16 cellular contexts compared by ENCODE assay signal in the genomic region with DNA sequence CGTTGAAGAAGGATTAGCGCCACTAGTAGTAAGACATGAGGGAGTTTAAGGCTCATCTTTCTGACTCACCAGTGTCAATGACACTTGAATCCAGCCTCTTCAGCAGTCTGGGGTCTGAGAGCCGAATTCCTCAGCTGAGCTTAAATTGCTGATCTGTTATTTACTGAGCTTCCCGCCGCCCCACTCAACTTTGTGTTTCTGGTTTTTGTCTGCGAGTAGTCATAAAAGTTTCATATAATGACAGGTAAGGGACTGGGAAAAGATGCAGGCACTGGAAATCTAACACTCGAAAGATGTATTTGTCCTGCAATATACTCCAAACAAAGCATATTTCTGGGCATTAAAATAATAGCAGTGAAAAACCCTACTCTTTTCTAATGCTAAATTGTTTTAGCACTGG. TPM values are rescaled to one million over a fixed set of nuclear protein-coding genes. Genes with fewer than 3 reads are reported as not detected.
A peak's percentile ranks its signal among the peaks of the same experiment; 100 is the strongest.
DNase-seq lines count a peak whose midpoint lies in the region; ATAC-seq and TF ChIP-seq lines count a peak whose summit lies in the region.
"Had no signal": no experiment of that assay in that cellular context is flagged by ENCODE, and none has a peak within 500 bp of the region (broad histone marks: within the 10 kb centered on the region; RNA-seq: fewer than 3 reads in every experiment).

No MANE protein-coding gene starts in this region.

- TF ChIP-seq POLR2A in prostate gland (IDR thresholded peaks at IDR 0.05) = no peak

- H3K27ac Mint-ChIP-seq in WTC11 = no peak overlapping the region
- H3K27ac Mint-ChIP-seq in mesothelial cell of epicardium = peak overlapping the region; percentile 66
- no peak overlapping the region for H3K27ac Mint-ChIP-seq in naive thymus-derived CD8-positive, alpha-beta T cell

- no peaks in the 10 kb centered on the region for H3K9me3 ChIP-seq in prostate gland
- H3K9me3 ChIP-seq: BLaER1, Peyer's patch had no signal

- H3K4me3 Mint-ChIP-seq in WTC11 (no peak overlapping the region), mesothelial cell of epicardium (peak overlapping the region; percentile 3)
- H3K4me3 Mint-ChIP-seq in naive thymus-derived CD8-positive, alpha-beta T cell = no peak overlapping the region

- intact Hi-C loops in prostate gland (cut with DNase I) = no loop called here

- H3K36me3 Mint-ChIP-seq in WTC11 (no peaks in the 10 kb centered on the region), mesothelial cell of epicardium (no peaks in the 10 kb centered on the region)
- no peaks in the 10 kb centered on the region for H3K36me3 Mint-ChIP-seq in naive thymus-derived CD8-positive, alpha-beta T cell

- ATAC-seq in WTC11 (peak; percentile 36; the same call in 1 of the 2 replicates), HG03108 (IDR thresholded peaks at IDR 0.05; ENCODE audit: unreplicated experiment) (no peak)
- ATAC-seq in naive thymus-derived CD8-positive, alpha-beta T cell = no peak
- ATAC-seq: SK-N-SH treated with all-trans-retinoic acid at 6 μM for 48 hours had no signal

- H3K36me3 ChIP-seq in prostate gland = no peaks in the 10 kb centered on the region
- H3K36me3 ChIP-seq: BLaER1, Peyer's patch had no signal

- no peak overlapping the region for H3K27ac ChIP-seq in prostate gland
- H3K27ac ChIP-seq: 22Rv1, BLaER1, Peyer's patch had no signal

- CTCF ChIA-PET in WTC11 (lab: Charles Lee) = no interaction called here

- H3K27me3 ChIP-seq in prostate gland (replicated peaks; ENCODE audit: insufficient read depth) = no peaks in the 10 kb centered on the region
- H3K27me3 ChIP-seq: BLaER1, Peyer's patch had no signal

- TF ChIP-seq CTCF in WTC11 (IDR thresholded peaks at IDR 0.05) (no peak), mesothelial cell of epicardium (IDR thresholded peaks at IDR 0.05; ENCODE audit: unreplicated experiment) (no peak), prostate gland (IDR thresholded peaks at IDR 0.05) (no peak)

- no peaks in the 10 kb centered on the region for H3K4me1 ChIP-seq in prostate gland (replicated peaks)
- H3K4me1 ChIP-seq: BLaER1, Peyer's patch had no signal

- H3K4me3 ChIP-seq in prostate gland = no peak overlapping the region
- H3K4me3 ChIP-seq: BLaER1, Peyer's patch had no signal

- no peaks in the 10 kb centered on the region for H3K9me3 Mint-ChIP-seq in WTC11
- H3K9me3 Mint-ChIP-seq in mesothelial cell of epicardium = no peaks in the 10 kb centered on the region
- peaks cover 0 to 5% (median 0%) of the 10 kb centered on the region in 9 donors for H3K9me3 Mint-ChIP-seq in naive thymus-derived CD8-positive, alpha-beta T cell

- H3K27me3 Mint-ChIP-seq in WTC11 (ENCODE audit: low read depth) = no peaks in the 10 kb centered on the region
- H3K27me3 Mint-ChIP-seq in mesothelial cell of epicardium (ENCODE audit: low read depth) = peaks cover 4% of the 10 kb centered on the region
- H3K27me3 Mint-ChIP-seq in naive thymus-derived CD8-positive, alpha-beta T cell = peaks cover 10 to 43% (median 16%) of the 10 kb centered on the region in 5 donors

- H3K4me1 Mint-ChIP-seq in WTC11 (peaks cover 5% of the 10 kb centered on the region; the same call in 1 of the 2 replicates), mesothelial cell of epicardium (peaks cover 22% of the 10 kb centered on the region)
- H3K4me1 Mint-ChIP-seq in naive thymus-derived CD8-positive, alpha-beta T cell = no peaks in the 10 kb centered on the region

- DNase-seq in NCI-H1417 (lab: John Stamatoyannopoulos, UW) (peak; percentile 26 to 64 (median 55)), NCI-H1417 treated with DMSO at 0.1 percent for 48 hours (lab: John Stamatoyannopoulos, UW) (no peak), NCI-H2029 treated with DMSO at 0.1 percent for 48 hours (lab: John Stamatoyannopoulos, UW) (peak; percentile 27), WTC11 (ENCODE audit: low spot score) (no peak), mesothelial cell of epicardium (ENCODE audit: low spot score in 2 of 2, unreplicated experiment in 2 of 2) (no peak), prostate gland (ENCODE audit: low spot score) (no peak)
- DNase-seq in naive thymus-derived CD8-positive, alpha-beta T cell = no peak
- DNase-seq: NCI-H2171 treated with DMSO at 0.1 percent for 48 hours, NCI-H526 treated with DMSO at 0.1 percent for 48 hours, Peyer's patch, Right ventricle myocardium superior had no signal

- POLR2A ChIA-PET in WTC11 (lab: Charles Lee) = no interaction called here
- POLR2A ChIA-PET in naive thymus-derived CD8-positive, alpha-beta T cell (lab: Charles Lee) = no interaction called here

- 13% methylated on average over 7 of the region's 7 CpGs for WGBS in prostate gland

TF ChIP-seq in WTC11, 78 proteins besides CTCF, POLR2A, EP300 and RAD21:
- TF ChIP-seq, protein P1, sequence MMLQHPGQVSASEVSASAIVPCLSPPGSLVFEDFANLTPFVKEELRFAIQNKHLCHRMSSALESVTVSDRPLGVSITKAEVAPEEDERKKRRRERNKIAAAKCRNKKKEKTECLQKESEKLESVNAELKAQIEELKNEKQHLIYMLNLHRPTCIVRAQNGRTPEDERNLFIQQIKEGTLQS (CRISPR knock-in tag; conservative IDR thresholded peaks at IDR 0.05) = no peak
- TF ChIP-seq FOXJ3 (CRISPR knock-in tag; IDR thresholded peaks at IDR 0.05; ENCODE audit: borderline replicate concordance) (no peak), ZNF423 (CRISPR knock-in tag; IDR thresholded peaks at IDR 0.05) (no peak), OVOL2 (CRISPR knock-in tag; IDR thresholded peaks at IDR 0.05; ENCODE audit: borderline replicate concordance) (no peak), SP1 (CRISPR knock-in tag; conservative IDR thresholded peaks at IDR 0.05) (no peak), ELF4 (CRISPR knock-in tag; IDR thresholded peaks at IDR 0.05; ENCODE audit: low read depth) (no peak), ZBTB21 (CRISPR knock-in tag; IDR thresholded peaks at IDR 0.05; ENCODE audit: borderline replicate concordance) (no peak), TEAD4 (CRISPR knock-in tag; IDR thresholded peaks at IDR 0.05) (no peak), NFATC4 (CRISPR knock-in tag; IDR thresholded peaks at IDR 0.05) (no peak), CREB1 (CRISPR knock-in tag; IDR thresholded peaks at IDR 0.05) (no peak)
- TF ChIP-seq, protein P2, sequence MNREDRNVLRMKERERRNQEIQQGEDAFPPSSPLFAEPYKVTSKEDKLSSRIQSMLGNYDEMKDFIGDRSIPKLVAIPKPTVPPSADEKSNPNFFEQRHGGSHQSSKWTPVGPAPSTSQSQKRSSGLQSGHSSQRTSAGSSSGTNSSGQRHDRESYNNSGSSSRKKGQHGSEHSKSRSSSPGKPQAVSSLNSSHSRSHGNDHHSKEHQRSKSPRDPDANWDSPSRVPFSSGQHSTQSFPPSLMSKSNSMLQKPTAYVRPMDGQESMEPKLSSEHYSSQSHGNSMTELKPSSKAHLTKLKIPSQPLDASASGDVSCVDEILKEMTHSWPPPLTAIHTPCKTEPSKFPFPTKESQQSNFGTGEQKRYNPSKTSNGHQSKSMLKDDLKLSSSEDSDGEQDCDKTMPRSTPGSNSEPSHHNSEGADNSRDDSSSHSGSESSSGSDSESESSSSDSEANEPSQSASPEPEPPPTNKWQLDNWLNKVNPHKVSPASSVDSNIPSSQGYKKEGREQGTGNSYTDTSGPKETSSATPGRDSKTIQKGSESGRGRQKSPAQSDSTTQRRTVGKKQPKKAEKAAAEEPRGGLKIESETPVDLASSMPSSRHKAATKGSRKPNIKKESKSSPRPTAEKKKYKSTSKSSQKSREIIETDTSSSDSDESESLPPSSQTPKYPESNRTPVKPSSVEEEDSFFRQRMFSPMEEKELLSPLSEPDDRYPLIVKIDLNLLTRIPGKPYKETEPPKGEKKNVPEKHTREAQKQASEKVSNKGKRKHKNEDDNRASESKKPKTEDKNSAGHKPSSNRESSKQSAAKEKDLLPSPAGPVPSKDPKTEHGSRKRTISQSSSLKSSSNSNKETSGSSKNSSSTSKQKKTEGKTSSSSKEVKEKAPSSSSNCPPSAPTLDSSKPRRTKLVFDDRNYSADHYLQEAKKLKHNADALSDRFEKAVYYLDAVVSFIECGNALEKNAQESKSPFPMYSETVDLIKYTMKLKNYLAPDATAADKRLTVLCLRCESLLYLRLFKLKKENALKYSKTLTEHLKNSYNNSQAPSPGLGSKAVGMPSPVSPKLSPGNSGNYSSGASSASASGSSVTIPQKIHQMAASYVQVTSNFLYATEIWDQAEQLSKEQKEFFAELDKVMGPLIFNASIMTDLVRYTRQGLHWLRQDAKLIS (CRISPR knock-in tag; IDR thresholded peaks at IDR 0.05; ENCODE audit: borderline replicate concordance) = no peak
- TF ChIP-seq, protein P3, sequence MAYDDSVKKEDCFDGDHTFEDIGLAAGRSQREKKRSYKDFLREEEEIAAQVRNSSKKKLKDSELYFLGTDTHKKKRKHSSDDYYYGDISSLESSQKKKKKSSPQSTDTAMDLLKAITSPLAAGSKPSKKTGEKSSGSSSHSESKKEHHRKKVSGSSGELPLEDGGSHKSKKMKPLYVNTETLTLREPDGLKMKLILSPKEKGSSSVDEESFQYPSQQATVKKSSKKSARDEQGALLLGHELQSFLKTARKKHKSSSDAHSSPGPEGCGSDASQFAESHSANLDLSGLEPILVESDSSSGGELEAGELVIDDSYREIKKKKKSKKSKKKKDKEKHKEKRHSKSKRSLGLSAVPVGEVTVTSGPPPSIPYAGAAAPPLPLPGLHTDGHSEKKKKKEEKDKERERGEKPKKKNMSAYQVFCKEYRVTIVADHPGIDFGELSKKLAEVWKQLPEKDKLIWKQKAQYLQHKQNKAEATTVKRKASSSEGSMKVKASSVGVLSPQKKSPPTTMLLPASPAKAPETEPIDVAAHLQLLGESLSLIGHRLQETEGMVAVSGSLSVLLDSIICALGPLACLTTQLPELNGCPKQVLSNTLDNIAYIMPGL (CRISPR knock-in tag; IDR thresholded peaks at IDR 0.05) = no peak
- TF ChIP-seq, protein P4, sequence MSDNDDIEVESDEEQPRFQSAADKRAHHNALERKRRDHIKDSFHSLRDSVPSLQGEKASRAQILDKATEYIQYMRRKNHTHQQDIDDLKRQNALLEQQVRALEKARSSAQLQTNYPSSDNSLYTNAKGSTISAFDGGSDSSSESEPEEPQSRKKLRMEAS (CRISPR knock-in tag; IDR thresholded peaks at IDR 0.05) = no peak
- TF ChIP-seq, protein P5, sequence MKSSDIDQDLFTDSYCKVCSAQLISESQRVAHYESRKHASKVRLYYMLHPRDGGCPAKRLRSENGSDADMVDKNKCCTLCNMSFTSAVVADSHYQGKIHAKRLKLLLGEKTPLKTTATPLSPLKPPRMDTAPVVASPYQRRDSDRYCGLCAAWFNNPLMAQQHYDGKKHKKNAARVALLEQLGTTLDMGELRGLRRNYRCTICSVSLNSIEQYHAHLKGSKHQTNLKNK (CRISPR knock-in tag; IDR thresholded peaks at IDR 0.05) = no peak

RNA-seq across cellular contexts. Expression of a gene that starts 51.2 kb away (rescaled TPM):
- total RNA-seq in WTC11 (2021) (0.20 to 0.53 TPM (median 0.44 TPM) in 3 replicates), mesothelial cell of epicardium (7.3 to 9.7 TPM (median 8.6 TPM) in 3 replicates), prostate gland (1 to 10 TPM; 2.6 to 3.0 TPM)
- not detected for total RNA-seq in naive thymus-derived CD8-positive, alpha-beta T cell
- not detected for polyA plus RNA-seq in naive thymus-derived CD8-positive, alpha-beta T cell
- total RNA-seq: T-helper 1 cell treated with Interleukin-12 subunit alpha and Interleukin-12 subunit beta and Interleukin-4 antibody, amounts not matched to agents 30 ng/mL and 1 ng/mL, for 36 hours had no signal

Comparison
In these comparisons a context has a peak if more than half of its experiments do, and no peak if none do; other contexts are left out.
1. DNase-seq: peak in NCI-H1417 (3 of 3) and NCI-H2029 treated with DMSO at 0.1 percent for 48 hours (single experiment); none in NCI-H1417 treated with DMSO at 0.1 percent for 48 hours (single experiment), WTC11 (single experiment), mesothelial cell of epicardium (0 of 2), prostate gland (single experiment) and naive thymus-derived CD8-positive, alpha-beta T cell (0 of 10).